8 cellular contexts compared by ENCODE assay signal in the genomic region with DNA sequence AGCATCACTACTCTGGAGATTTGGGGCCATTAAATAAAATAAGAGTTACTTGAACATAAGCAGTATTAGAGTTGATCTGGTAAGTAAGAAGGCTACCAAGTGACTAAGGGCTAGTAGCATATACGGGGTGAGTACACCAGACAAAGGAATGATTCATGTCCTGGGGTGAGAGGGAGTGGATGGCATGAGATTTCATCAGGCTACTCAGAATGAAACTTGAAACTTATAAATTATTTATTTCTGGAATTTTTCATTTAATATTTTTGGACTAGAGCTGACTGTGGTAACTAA. TPM values are rescaled to one million over a fixed set of nuclear protein-coding genes. Genes with fewer than 3 reads are reported as not detected.
DNase-seq lines count a peak whose midpoint lies in the region; ATAC-seq and TF ChIP-seq lines count a peak whose summit lies in the region.

No MANE protein-coding gene starts in this region.

- no peak for TF ChIP-seq POLR2A in Peyer's patch (IDR thresholded peaks at IDR 0.05)
- no peak for TF ChIP-seq POLR2A in thyroid gland (IDR thresholded peaks at IDR 0.05)

- H3K36me3 ChIP-seq in ES-I3 (ENCODE audit: insufficient read depth, low read length) (no peaks in the 10 kb centered on the region), Peyer's patch (no peaks in the 10 kb centered on the region), rectal smooth muscle tissue (ENCODE audit: control insufficient read depth, insufficient read depth, low read length) (peaks cover 4% of the 10 kb centered on the region), thyroid gland (no peaks in the 10 kb centered on the region)

- no peaks in the 10 kb centered on the region for H3K27me3 Mint-ChIP-seq in effector memory CD8-positive, alpha-beta T cell

- H3K9me3 ChIP-seq in ES-I3 (ENCODE audit: control insufficient read depth, insufficient read depth, low read length) (no peaks in the 10 kb centered on the region), Peyer's patch (no peaks in the 10 kb centered on the region), thyroid gland (no peaks in the 10 kb centered on the region)

- H3K4me1 ChIP-seq in ES-I3 (ENCODE audit: insufficient read depth, low read length) (peaks cover 11% of the 10 kb centered on the region), Peyer's patch (peaks cover 0 to 20% (median 3%) of the 10 kb centered on the region in 4 donors), rectal smooth muscle tissue (ENCODE audit: control insufficient read depth, insufficient read depth, low read length) (peaks cover 2% of the 10 kb centered on the region), thyroid gland (peaks cover 18 to 19% of the 10 kb centered on the region in 2 donors)

- 52 to 74% methylated on average over 1 of the region's 1 CpG for WGBS in thyroid gland, 2 donors

- H3K27me3 ChIP-seq in Peyer's patch (no peaks in the 10 kb centered on the region), rectal smooth muscle tissue (ENCODE audit: control insufficient read depth, insufficient read depth, low read length) (no peaks in the 10 kb centered on the region), thyroid gland (no peaks in the 10 kb centered on the region)

- H3K9me3 Mint-ChIP-seq in effector memory CD8-positive, alpha-beta T cell = no peaks in the 10 kb centered on the region

- DNase-seq in Peyer's patch (no peak), Ammon's horn (ENCODE audit: low spot score) (no peak), thyroid gland (no peak)
- no peak for DNase-seq in effector memory CD8-positive, alpha-beta T cell

- H3K4me3 ChIP-seq in Peyer's patch (peak overlapping the region in 3 of 4 donors; percentile 69 to 88 (median 84)), rectal smooth muscle tissue (ENCODE audit: low read length) (no peak overlapping the region), thyroid gland (replicated peaks in 1 of 3) (no peak overlapping the region)

- H3K27ac ChIP-seq in Peyer's patch = peak overlapping the region in 2 of 4 donors; percentile 92 to 96
- H3K27ac ChIP-seq in rectal smooth muscle tissue (ENCODE audit: low read depth, low read length) = peak overlapping the region; percentile 88
- H3K27ac ChIP-seq in thyroid gland = peak overlapping the region in 1 of 3 donors; percentile 98

- intact Hi-C loops in thyroid gland (cut with DNase I) = loop anchor here (10.0 kb wide), 4 partner anchors 120 to 320 kb away; a partner anchor contains a TSS

- H3K4me3 Mint-ChIP-seq in effector memory CD8-positive, alpha-beta T cell = peak overlapping the region; percentile 95 to 100

- peaks cover 53 to 74% of the 10 kb centered on the region in 2 donors for H3K4me1 Mint-ChIP-seq in effector memory CD8-positive, alpha-beta T cell (ENCODE audit: low read depth in 2 of 2)

- no peak for ATAC-seq in effector memory CD8-positive, alpha-beta T cell (replicated peaks)
- no peak for ATAC-seq in GM18511 (IDR thresholded peaks at IDR 0.05; ENCODE audit: unreplicated experiment)
- ATAC-seq in GM21619 (IDR thresholded peaks at IDR 0.05; ENCODE audit: unreplicated experiment) = no peak

- H3K9ac ChIP-seq in ES-I3 (ENCODE audit: low read depth, low read length) = 0 out of 2 replicates have a peak overlapping the region, but pooled peaks have one; percentile 88
- no peak overlapping the region for H3K9ac ChIP-seq in rectal smooth muscle tissue (ENCODE audit: low read length)

- peaks cover 80% of the 10 kb centered on the region for H3K36me3 Mint-ChIP-seq in effector memory CD8-positive, alpha-beta T cell (ENCODE audit: insufficient read depth)

- TF ChIP-seq CTCF in Peyer's patch (IDR thresholded peaks at IDR 0.05) (no peak), thyroid gland (IDR thresholded peaks at IDR 0.05) (no peak)

- H3K27ac Mint-ChIP-seq in effector memory CD8-positive, alpha-beta T cell = peak overlapping the region; percentile 99 to 100

RNA-seq across cellular contexts. Expression of a gene that starts 2.3 kb away (rescaled TPM):
- total RNA-seq in Peyer's patch (10 to 100 TPM in 2 of 4 donors, 1 to 10 TPM in 2; 6.8 to 35.5 (median 11.4) TPM), thyroid gland (10 to 100 TPM; 12.1 to 30.1 (median 17.7) TPM)

RNA-seq across cellular contexts. Expression of a gene that starts 50.9 kb away (rescaled TPM):
- total RNA-seq in Peyer's patch = not detected
- total RNA-seq in thyroid gland = not detected

Comparison
In these comparisons a context has a peak if more than half of its experiments do, and no peak if none do; other contexts are left out.
1. H3K4me3 ChIP-seq: peak in Peyer's patch (3 of 4); none in rectal smooth muscle tissue (single experiment) and thyroid gland (0 of 3).